In the genomic region with DNA sequence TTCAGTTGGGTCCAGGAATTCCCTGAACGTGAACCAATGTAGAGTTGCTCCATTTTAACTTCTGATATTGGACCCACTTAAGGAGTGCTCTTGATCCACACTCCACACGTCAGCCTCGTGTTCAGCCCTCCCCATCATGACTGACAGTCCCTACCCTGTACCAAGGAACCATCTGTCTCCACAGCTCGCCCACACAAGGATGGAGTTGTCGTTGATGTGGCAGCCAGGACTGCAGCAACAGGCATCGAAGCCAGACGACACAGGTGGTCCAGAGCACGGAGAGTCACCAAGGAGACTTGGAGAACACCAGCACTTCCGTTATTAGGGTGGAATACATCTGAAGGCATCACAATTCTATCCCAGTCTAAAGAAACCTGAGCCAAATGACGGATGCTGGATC, we compare ENCODE assay signal across 6 cellular contexts.
"Had no signal": no experiment of that assay in that cellular context is flagged by ENCODE, and none has a peak within 500 bp of the region (broad histone marks: within the 10 kb centered on the region; RNA-seq: fewer than 3 reads in every experiment).

No MANE protein-coding gene starts in this region.

- H3K27ac ChIP-seq: HL-60, KMS-11 had no signal

- H3K4me2 ChIP-seq: KMS-11 had no signal

- DNase-seq: IMR-90, KBM-7, KG1 had no signal

- ATAC-seq: K562 had no signal

- FAIRE-seq: K562 had no signal

- H3K9ac ChIP-seq: KMS-11 had no signal

- H3K4me3 ChIP-seq: K562 had no signal
